In genomic region chr3:8954938-8955763, GRCh38 we compare ENCODE assay signal across 8 cellular contexts. TPM values are rescaled to one million over a fixed set of nuclear protein-coding genes. Genes with fewer than 3 reads are reported as not detected.
A peak's percentile ranks its signal among the peaks of the same experiment; 100 is the strongest.
DNase-seq lines count a peak whose midpoint lies in the region; ATAC-seq lines count a peak whose summit lies in the region.

No MANE protein-coding gene starts in this region.

- no peaks in the 10 kb centered on the region for H3K27me3 Mint-ChIP-seq in activated T-helper 17 cell treated with anti-CD3 and anti-CD28 coated beads, Interleukin-2, amount 50 U/mL, for 72 hours

- H3K9me3 Mint-ChIP-seq in activated T-helper 17 cell treated with anti-CD3 and anti-CD28 coated beads, Interleukin-2, amount 50 U/mL, for 72 hours: no peaks in the 10 kb centered on the region

- peak overlapping the region; percentile 76 for H3K27ac ChIP-seq in BLaER1

- peaks cover 46% of the 10 kb centered on the region for H3K4me1 ChIP-seq in BLaER1

- no peak overlapping the region for H3K4me3 Mint-ChIP-seq in activated T-helper 17 cell treated with anti-CD3 and anti-CD28 coated beads, Interleukin-2, amount 50 U/mL, for 72 hours

- no peak overlapping the region for H3K27ac Mint-ChIP-seq in activated T-helper 17 cell treated with anti-CD3 and anti-CD28 coated beads, Interleukin-2, amount 50 U/mL, for 72 hours

- DNase-seq in fibroblast of peridontal ligament (ENCODE audit: extremely low read depth): peak; percentile 36
- DNase-seq in NCI-H82 treated with DMSO at 0.1 percent for 48 hours (lab: John Stamatoyannopoulos, UW; ENCODE audit: unreplicated experiment): no peak
- no peak for DNase-seq in NCI-H1694 treated with DMSO at 0.1 percent for 48 hours (lab: John Stamatoyannopoulos, UW)
- DNase-seq in iPS-NIHi7 (ENCODE audit: extremely low spot score): no peak

- H3K36me3 Mint-ChIP-seq in activated T-helper 17 cell treated with anti-CD3 and anti-CD28 coated beads, Interleukin-2, amount 50 U/mL, for 72 hours (ENCODE audit: low read depth): peaks cover 61% of the 10 kb centered on the region

- ATAC-seq in GM21381 (IDR thresholded peaks at IDR 0.05; ENCODE audit: unreplicated experiment): peak; percentile 86
- peak; percentile 83 for ATAC-seq in HG03460 (IDR thresholded peaks at IDR 0.05; ENCODE audit: unreplicated experiment)
- ATAC-seq in activated T-helper 17 cell treated with anti-CD3 and anti-CD28 coated beads, Interleukin-2, amount 50 U/mL, for 72 hours (replicated peaks): no peak

- peak overlapping the region; percentile 68 for H3K9ac ChIP-seq in BLaER1

- no peaks in the 10 kb centered on the region for H3K27me3 ChIP-seq in BLaER1

- no peaks in the 10 kb centered on the region for H3K9me3 ChIP-seq in BLaER1

- H3K4me1 Mint-ChIP-seq in activated T-helper 17 cell treated with anti-CD3 and anti-CD28 coated beads, Interleukin-2, amount 50 U/mL, for 72 hours: peaks cover 16% of the 10 kb centered on the region

- H3K4me3 ChIP-seq in BLaER1: peak overlapping the region; percentile 33; the same call in 1 of the 2 replicates

- H3K4me2 ChIP-seq in BLaER1: peak overlapping the region; percentile 74

- H4K20me1 ChIP-seq in BLaER1: peaks cover 20% of the 10 kb centered on the region; the same call in 1 of the 2 replicates

- peaks cover 45% of the 10 kb centered on the region for H3K36me3 ChIP-seq in BLaER1

RNA-seq across cellular contexts. Expression of gene RAD18, which starts 8.1 kb away (rescaled TPM):
- total RNA-seq in activated T-helper 17 cell treated with anti-CD3 and anti-CD28 coated beads, Interleukin-2, amount 50 U/mL, for 72 hours: 10 to 100 TPM; 45.6 to 59.0 TPM
